Comparison of ENCODE assay signal across 15 cellular contexts in the genomic region with DNA sequence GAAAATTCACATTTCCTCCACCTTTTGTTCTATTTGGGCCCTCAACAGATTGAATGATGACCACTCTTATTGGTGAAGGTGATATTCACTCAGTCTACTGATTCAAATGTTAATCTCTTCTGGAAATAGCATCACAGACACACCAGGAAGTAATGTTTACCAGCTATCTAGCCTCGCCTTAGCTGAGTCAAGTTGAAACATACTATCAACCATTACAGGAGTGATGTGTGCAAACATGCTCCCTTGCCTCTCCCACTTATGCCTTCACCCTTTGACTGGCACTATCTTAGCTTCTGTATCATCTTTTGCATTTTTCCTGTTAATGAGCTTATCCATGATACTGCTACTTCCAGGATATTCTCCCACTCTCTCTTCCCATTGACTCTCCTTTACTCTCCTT.
DNase-seq lines count a peak whose midpoint lies in the region; ATAC-seq and TF ChIP-seq lines count a peak whose summit lies in the region.
"Had no signal": no experiment of that assay in that cellular context is flagged by ENCODE, and none has a peak within 500 bp of the region (broad histone marks: within the 10 kb centered on the region; RNA-seq: fewer than 3 reads in every experiment).

No MANE protein-coding gene starts in this region.

- H3K4me3 ChIP-seq in mucosa of rectum (ENCODE audit: low read length in 2 of 2) (peak overlapping the region in 1 of 2 donors; percentile 9), PC-3 (ENCODE audit: low read length) (no peak overlapping the region)
- H3K4me3 ChIP-seq: dorsolateral prefrontal cortex, lung had no signal

- POLR2A ChIA-PET in PC-3 (lab: Charles Lee; ENCODE audit: unreplicated experiment) = no interaction called here

- H3K4me1 ChIP-seq in mucosa of rectum (ENCODE audit: control insufficient read depth in 2 of 2, insufficient read depth in 2 of 2, low read length in 2 of 2) = peaks cover 3 to 17% of the 10 kb centered on the region in 2 donors
- H3K4me1 ChIP-seq in PC-3 (ENCODE audit: insufficient read depth, low read length) = no peaks in the 10 kb centered on the region
- H3K4me1 ChIP-seq: Caco-2 had no signal

- CTCF ChIA-PET in PC-3 (lab: Charles Lee) = no interaction called here

- no peaks in the 10 kb centered on the region for H3K79me2 ChIP-seq in PC-3 (ENCODE audit: low read length)

- no peak overlapping the region for H2AFZ ChIP-seq in PC-3 (ENCODE audit: low read length)

- no peaks in the 10 kb centered on the region for H3K36me3 ChIP-seq in mucosa of rectum (ENCODE audit: control insufficient read depth in 2 of 2, insufficient read depth in 2 of 2, low read length in 2 of 2)
- no peaks in the 10 kb centered on the region for H3K36me3 ChIP-seq in PC-3 (ENCODE audit: low read depth, low read length)

- no peak for TF ChIP-seq CTCF in PC-3 (conservative IDR thresholded peaks at IDR 0.05; ENCODE audit: low read depth, low read length)

- BruUV-seq in PC-3 (replicated peaks; lab: Mats Ljungman, UMichigan) = no TSS peak

- H4K20me1 ChIP-seq in PC-3 (ENCODE audit: low read length) = no peaks in the 10 kb centered on the region

- no peak overlapping the region for H3K4me2 ChIP-seq in PC-3 (ENCODE audit: low read length)

- no peaks in the 10 kb centered on the region for H3K9me2 ChIP-seq in PC-3 (replicated peaks; ENCODE audit: low read length)

- ATAC-seq in GM19035 (IDR thresholded peaks at IDR 0.05; ENCODE audit: unreplicated experiment) = peak; percentile 52
- peak; percentile 49 for ATAC-seq in HG02571 (IDR thresholded peaks at IDR 0.05; ENCODE audit: unreplicated experiment)
- peak; percentile 92 for ATAC-seq in HG03196 (IDR thresholded peaks at IDR 0.05; ENCODE audit: unreplicated experiment)
- no peak for ATAC-seq in PC-3
- no peak for ATAC-seq in GM19455 (IDR thresholded peaks at IDR 0.05; ENCODE audit: unreplicated experiment)
- ATAC-seq: activated CD8-positive, alpha-beta memory T cell treated with anti-CD3 and anti-CD28 coated beads, Interleukin-2, amount 10 ng/mL, durations not matched to agents 7 days and 5 days; stimulated activated naive B cell treated with anti-CD40 and anti-IgM and Interleukin-4, amounts not matched to agents 10 μg/mL and 1 μg/mL and 100 μg/mL, for 72 hours had no signal

- intact Hi-C loops in PC-3 (cut with micrococcal nuclease) = no loop called here

- H3K27me3 ChIP-seq in mucosa of rectum (ENCODE audit: control insufficient read depth in 2 of 2, insufficient read depth in 2 of 2, low read length in 2 of 2) (no peaks in the 10 kb centered on the region), PC-3 (ENCODE audit: low read length) (peaks cover 9% of the 10 kb centered on the region; the same call in 1 of the 2 replicates)

- no peak for DNase-seq in NCI-H146 (lab: John Stamatoyannopoulos, UW)
- DNase-seq in PC-3 = no peak
- DNase-seq in NCI-H2107 (lab: John Stamatoyannopoulos, UW) = no peak
- DNase-seq: activated CD8-positive, alpha-beta memory T cell treated with anti-CD3 and anti-CD28 coated beads, Interleukin-2, amount 10 ng/mL, durations not matched to agents 7 days and 5 days; Caco-2; dorsolateral prefrontal cortex; NCI-H2227 treated with DMSO at 0.1 percent for 48 hours; stimulated activated naive B cell treated with anti-CD40 and anti-IgM and Interleukin-4, amounts not matched to agents 10 μg/mL and 1 μg/mL and 100 μg/mL, for 72 hours; T-helper 9 cell had no signal

- H3K27ac ChIP-seq in mucosa of rectum (ENCODE audit: low read depth in 2 of 2, low read length in 2 of 2) (peak overlapping the region; percentile 46 to 81), PC-3 (ENCODE audit: low read length) (no peak overlapping the region)
- H3K27ac ChIP-seq: dorsolateral prefrontal cortex had no signal

- H3K9me3 ChIP-seq in mucosa of rectum (ENCODE audit: control insufficient read depth in 2 of 2, low read length in 2 of 2) = no peaks in the 10 kb centered on the region
- H3K9me3 ChIP-seq in PC-3 (ENCODE audit: low read length) = no peaks in the 10 kb centered on the region
- H3K9me3 ChIP-seq: Caco-2 had no signal

- no peaks in the 10 kb centered on the region for H3F3A ChIP-seq in PC-3 (ENCODE audit: low read length, unreplicated experiment)

- no peak overlapping the region for H3K9ac ChIP-seq in mucosa of rectum (ENCODE audit: low read depth in 1 of 2, low read length in 2 of 2)
- no peak overlapping the region for H3K9ac ChIP-seq in PC-3 (ENCODE audit: low read length)

Comparison
In these comparisons a context has a peak if more than half of its experiments do, and no peak if none do; other contexts are left out.
1. ATAC-seq: peak in GM19035 (single experiment), HG02571 (single experiment) and HG03196 (single experiment); none in PC-3 (single experiment) and GM19455 (single experiment).